ENCODE assay signal across 18 cellular contexts in the genomic region with DNA sequence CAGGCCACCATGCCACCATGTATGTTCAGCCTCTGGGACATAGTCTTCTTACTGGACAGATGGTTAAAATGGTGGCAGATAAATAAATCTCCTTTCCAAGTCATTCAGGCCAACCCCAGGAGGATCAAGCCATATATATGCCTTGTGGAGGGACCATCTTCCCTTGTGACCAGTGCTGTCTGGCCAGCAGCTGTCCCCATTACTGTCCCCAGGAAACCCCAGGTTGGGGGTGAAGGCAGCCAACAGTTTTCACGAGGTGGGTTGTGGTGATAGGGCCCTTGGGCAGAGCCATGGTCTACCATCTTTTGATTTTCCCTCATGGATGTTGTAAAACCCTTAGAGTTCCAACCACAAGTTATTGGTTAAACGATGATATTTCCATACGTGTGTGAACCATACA.
"Had no signal": no experiment of that assay in that cellular context is flagged by ENCODE, and none has a peak within 500 bp of the region (broad histone marks: within the 10 kb centered on the region; RNA-seq: fewer than 3 reads in every experiment).

No MANE protein-coding gene starts in this region.

- H3K4me3 ChIP-seq: breast epithelium, lower lobe of right lung, mucosa of descending colon, ovary, testis, transverse colon had no signal

- ATAC-seq: left lobe of liver; lower lobe of right lung; mucosa of descending colon; natural killer cell treated with Interleukin-12 subunit alpha and Interleukin-12 subunit beta and Interleukin-15 and Interleukin-18, amount 100 ng/mL, for 72 hours; stimulated activated naive CD8-positive, alpha-beta T cell treated with anti-CD3 and anti-CD28 coated beads, Interleukin-15, Interleukin-2, amounts not matched to agents 100 U/mL and 50 U/mL, for 24 hours had no signal

- H3K27ac ChIP-seq: breast epithelium, epithelial cell of prostate, lower lobe of right lung, ovary, testis, transverse colon had no signal

- H3K9me3 ChIP-seq: breast epithelium, lower lobe of right lung, mucosa of descending colon, ovary, testis, transverse colon had no signal

- DNase-seq: activated B cell treated with CpG ODN at 0.5 μM for 24 hours; activated T-cell treated with anti-CD3 and anti-CD28 coated beads, Interleukin-2, amount 50 U/mL, for 48 hours; dermis blood vessel endothelial cell; effector CD4-positive, alpha-beta T cell; kidney glomerular epithelial cell; lower lobe of right lung; mucosa of descending colon; ovary; retina; stimulated activated CD4-positive, alpha-beta T cell treated with anti-CD3 and anti-CD28 coated beads, Interleukin-4, amount 100 ng/mL, for 1 hour; stimulated activated naive CD8-positive, alpha-beta T cell treated with anti-CD3 and anti-CD28 coated beads, Interleukin-15, Interleukin-2, amounts not matched to agents 100 U/mL and 50 U/mL, for 24 hours; T-helper 1 cell; testis; transverse colon had no signal

- H3K4me1 ChIP-seq: breast epithelium, lower lobe of right lung, transverse colon had no signal

- H3K27me3 ChIP-seq: ovary, testis, transverse colon had no signal

- H3K36me3 ChIP-seq: breast epithelium, lower lobe of right lung, ovary, transverse colon had no signal
